Comparison of ENCODE assay signal across 8 cellular contexts in genomic region chr19:40433391-40434216, GRCh38. TPM values are rescaled to one million over a fixed set of nuclear protein-coding genes. Genes with fewer than 3 reads are reported as not detected.
A peak's percentile ranks its signal among the peaks of the same experiment; 100 is the strongest.
DNase-seq lines count a peak whose midpoint lies in the region; TF ChIP-seq lines count a peak whose summit lies in the region.

No MANE protein-coding gene starts in this region.

- peak overlapping the region; percentile 88 for H3K27ac ChIP-seq in SJSA1
- H3K27ac ChIP-seq in neutrophil = peak overlapping the region; percentile 81
- H3K27ac ChIP-seq in urinary bladder (ENCODE audit: low read depth) = peak overlapping the region; percentile 85

- TF ChIP-seq POLR2A in GM19099 (IDR thresholded peaks at IDR 0.05; ENCODE audit: extremely low read depth, insufficient read length, low read depth) = peak; percentile 67

- no peaks in the 10 kb centered on the region for H3K27me3 Mint-ChIP-seq in activated naive CD8-positive, alpha-beta T cell treated with anti-CD3 and anti-CD28 coated beads for 36 hours

- H3K9me3 ChIP-seq in SJSA1 (replicated peaks) = no peaks in the 10 kb centered on the region
- H3K9me3 ChIP-seq in neutrophil = no peaks in the 10 kb centered on the region

- no peaks in the 10 kb centered on the region for H3K9me3 Mint-ChIP-seq in activated naive CD8-positive, alpha-beta T cell treated with anti-CD3 and anti-CD28 coated beads for 36 hours

- no peaks in the 10 kb centered on the region for H3K36me3 Mint-ChIP-seq in activated naive CD8-positive, alpha-beta T cell treated with anti-CD3 and anti-CD28 coated beads for 36 hours

- TF ChIP-seq CTCF in neutrophil (IDR thresholded peaks at IDR 0.05) = peak; percentile 24

- no peaks in the 10 kb centered on the region for H3K36me3 ChIP-seq in SJSA1
- H3K36me3 ChIP-seq in neutrophil = no peaks in the 10 kb centered on the region
- H3K36me3 ChIP-seq in urinary bladder (ENCODE audit: insufficient read depth) = no peaks in the 10 kb centered on the region

- H3K4me3 ChIP-seq in SJSA1 = peak overlapping the region; percentile 35
- peak overlapping the region; percentile 64 to 68 for H3K4me3 ChIP-seq in neutrophil (ENCODE audit: low read depth in 1 of 2, low read length in 1 of 2)
- peak overlapping the region; percentile 16 for H3K4me3 ChIP-seq in urinary bladder (ENCODE audit: low read depth, low read length)

- peaks cover 10% of the 10 kb centered on the region for H3K4me1 Mint-ChIP-seq in activated naive CD8-positive, alpha-beta T cell treated with anti-CD3 and anti-CD28 coated beads for 36 hours

- H3K4me3 Mint-ChIP-seq in activated naive CD8-positive, alpha-beta T cell treated with anti-CD3 and anti-CD28 coated beads for 36 hours = peak overlapping the region; percentile 83

- H3K4me1 ChIP-seq in SJSA1 (replicated peaks) (peaks cover 26% of the 10 kb centered on the region), neutrophil (ENCODE audit: control insufficient read depth in 1 of 2, insufficient read depth in 1 of 2, low read depth in 1 of 2, low read length in 1 of 2) (peaks cover 13 to 15% of the 10 kb centered on the region in 2 experiments), urinary bladder (ENCODE audit: insufficient read depth) (no peaks in the 10 kb centered on the region)

- H3K27me3 ChIP-seq in SJSA1 (replicated peaks) = no peaks in the 10 kb centered on the region
- H3K27me3 ChIP-seq in neutrophil = no peaks in the 10 kb centered on the region

- peak; percentile 94 for DNase-seq in AG20443 (ENCODE audit: low spot score)
- peak; percentile 89 for DNase-seq in LHCN-M2 (ENCODE audit: low read depth)
- peak; percentile 89 to 92 for DNase-seq in SJSA1 (ENCODE audit: low read depth in 1 of 2, low spot score in 2 of 2)
- DNase-seq in activated naive CD8-positive, alpha-beta T cell treated with anti-CD3 and anti-CD28 coated beads for 36 hours = peak; percentile 59
- peak; percentile 95 for DNase-seq in glomerular visceral epithelial cell (ENCODE audit: extremely low spot score)

- WGBS in urinary bladder = under 1% methylated on average over 50 of the region's 50 CpGs

- peak overlapping the region; percentile 95 for H3K27ac Mint-ChIP-seq in activated naive CD8-positive, alpha-beta T cell treated with anti-CD3 and anti-CD28 coated beads for 36 hours

RNA-seq across cellular contexts. Expression of gene SERTAD1, which starts 7.8 kb away (rescaled TPM):
- total RNA-seq in LHCN-M2 (2014; rRNA removed) (21.7 and 31.2 TPM in 2 replicates), urinary bladder (6.8 TPM)
- polyA plus RNA-seq in LHCN-M2 (2012) = 31.8 TPM
- 25.7 and 38.1 TPM in 2 replicates for total RNA-seq in SJSA1 (2014; rRNA removed; shearing (Covaris generic))
- 1 to 10 TPM; 10.0 TPM for total RNA-seq in activated naive CD8-positive, alpha-beta T cell treated with anti-CD3 and anti-CD28 coated beads for 36 hours
- 24.5 TPM for polyA plus RNA-seq in urinary bladder

RNA-seq across cellular contexts. Expression of gene SERTAD3, which starts 10.5 kb away (rescaled TPM):
- total RNA-seq in LHCN-M2 (2014; rRNA removed) = 22.8 and 24.1 TPM in 2 replicates
- polyA plus RNA-seq in LHCN-M2 (2012) = 22.9 TPM
- total RNA-seq in SJSA1 (2014; rRNA removed; shearing (Covaris generic)) = 16.1 and 16.3 TPM in 2 replicates
- total RNA-seq in activated naive CD8-positive, alpha-beta T cell treated with anti-CD3 and anti-CD28 coated beads for 36 hours = 1 to 10 TPM; 4.4 to 5.3 TPM
- 32.2 TPM for total RNA-seq in urinary bladder
- polyA plus RNA-seq in urinary bladder = 43.8 TPM

RNA-seq across cellular contexts. Expression of gene PRX, which starts 20.4 kb away (rescaled TPM):
- total RNA-seq in LHCN-M2 (2014; rRNA removed) (1.6 and 1.8 TPM in 2 replicates), urinary bladder (3.2 TPM)
- 1.6 TPM for polyA plus RNA-seq in LHCN-M2 (2012)
- 0.88 and 2.4 TPM in 2 replicates for total RNA-seq in SJSA1 (2014; rRNA removed; shearing (Covaris generic))
- total RNA-seq in activated naive CD8-positive, alpha-beta T cell treated with anti-CD3 and anti-CD28 coated beads for 36 hours = under 1 TPM; 0.64 to 0.84 TPM
- 6.7 TPM for polyA plus RNA-seq in urinary bladder

RNA-seq across cellular contexts. Expression of gene BLVRB, which starts 31.9 kb away (rescaled TPM):
- total RNA-seq in LHCN-M2 (2014; rRNA removed) (83.3 and 92.0 TPM in 2 replicates), urinary bladder (48.2 TPM)
- polyA plus RNA-seq in LHCN-M2 (2012) = 149 TPM
- 106 and 116 TPM in 2 replicates for total RNA-seq in SJSA1 (2014; rRNA removed; shearing (Covaris generic))
- total RNA-seq in activated naive CD8-positive, alpha-beta T cell treated with anti-CD3 and anti-CD28 coated beads for 36 hours = 10 to 100 TPM; 15.1 to 15.2 TPM
- polyA plus RNA-seq in urinary bladder = 200 TPM

RNA-seq across cellular contexts. Expression of gene SPTBN4, which starts 33.2 kb away (rescaled TPM):
- total RNA-seq in LHCN-M2 (2014; rRNA removed) = 0.34 and 0.38 TPM in 2 replicates
- polyA plus RNA-seq in LHCN-M2 (2012) = 0.67 TPM
- 0.61 TPM in 1 of 2 replicates, not detected in the other for total RNA-seq in SJSA1 (2014; rRNA removed; shearing (Covaris generic))
- 1 to 10 TPM; 1.1 to 2.9 TPM for total RNA-seq in activated naive CD8-positive, alpha-beta T cell treated with anti-CD3 and anti-CD28 coated beads for 36 hours
- 1.7 TPM for total RNA-seq in urinary bladder
- polyA plus RNA-seq in urinary bladder = 3.8 TPM

Comparison
In these comparisons a context has a peak if more than half of its experiments do, and no peak if none do; other contexts are left out.
1. Peak in every context shown above with its lines: DNase-seq, H3K4me3 ChIP-seq and H3K27ac ChIP-seq.
2. H3K4me3 ChIP-seq: peak in every context shown above with its lines; median percentile 66 in neutrophil; 35 in SJSA1; 16 in urinary bladder.